Comparison of ENCODE assay signal across 26 cellular contexts in the genomic region with DNA sequence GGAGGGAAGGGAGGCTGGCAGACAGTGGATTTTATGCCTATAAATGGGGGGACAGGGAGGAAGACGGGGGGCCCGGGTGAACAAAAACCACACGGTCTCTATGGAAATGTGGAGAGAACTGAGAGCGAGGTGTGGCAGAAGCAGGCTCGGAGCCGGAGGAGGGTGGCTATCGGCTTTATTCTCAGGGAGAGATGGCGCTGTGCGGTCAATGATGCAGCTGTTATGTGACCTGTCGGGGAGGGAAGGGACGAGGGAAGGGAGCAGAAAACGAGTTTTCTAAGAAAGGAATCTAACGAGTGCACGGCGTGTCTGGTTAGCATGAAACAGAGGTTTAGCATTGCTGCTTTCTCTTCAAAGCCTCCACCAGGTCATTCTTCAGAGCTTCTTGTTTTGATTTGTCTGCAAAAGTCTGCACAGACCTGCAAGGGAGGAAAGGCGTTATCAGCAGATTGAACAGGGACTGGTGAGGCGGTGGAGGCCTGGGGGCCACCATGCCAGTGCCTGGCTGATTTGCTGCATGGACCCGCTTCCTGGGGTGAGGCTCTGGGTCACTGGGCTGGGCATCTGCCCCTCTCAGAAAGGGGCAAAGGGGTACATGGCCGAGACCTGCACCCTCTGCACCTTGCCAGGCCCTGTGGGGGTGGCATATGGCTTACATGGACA. TPM values are rescaled to one million over a fixed set of nuclear protein-coding genes. Genes with fewer than 3 reads are reported as not detected.
DNase-seq lines count a peak whose midpoint lies in the region; ATAC-seq, FAIRE-seq and TF ChIP-seq lines count a peak whose summit lies in the region.
"Had no signal": no experiment of that assay in that cellular context is flagged by ENCODE, and none has a peak within 500 bp of the region (broad histone marks: within the 10 kb centered on the region; RNA-seq: fewer than 3 reads in every experiment).

No MANE protein-coding gene starts in this region.

- in situ Hi-C loops in Panc1 (cut with HindIII; ENCODE audit: low pct_unique_long_range_greater_than_20kb, low sequenced_read_pairs) = no loop called here

- no peaks in the 10 kb centered on the region for H3K27me3 ChIP-seq in Panc1 (ENCODE audit: control insufficient read depth, insufficient read depth, low read length)
- no peaks in the 10 kb centered on the region for H3K27me3 ChIP-seq in endothelial cell of umbilical vein (ENCODE audit: control insufficient read depth in 2 of 2, insufficient read depth in 2 of 2, low read length in 2 of 2)
- H3K27me3 ChIP-seq: cardiac muscle cell, esophagus muscularis mucosa, foreskin keratinocyte, tibial nerve had no signal

- no peak for FAIRE-seq in endothelial cell of umbilical vein (lab: Jason Lieb, UNC)
- FAIRE-seq: A204.1, H54 had no signal

- H3K9me3 ChIP-seq in Panc1 (ENCODE audit: control insufficient read depth, insufficient read depth, low read depth, low read length) (no peaks in the 10 kb centered on the region), endothelial cell of umbilical vein (replicated peaks; ENCODE audit: control insufficient read depth, insufficient read depth, low read length) (no peaks in the 10 kb centered on the region)
- H3K9me3 ChIP-seq: esophagus muscularis mucosa, tibial nerve had no signal

- no peaks in the 10 kb centered on the region for H3K9me3 Mint-ChIP-seq in activated T-cell treated with anti-CD3 and anti-CD28 coated beads, Interleukin-2, amount 50 U/mL, for 24 hours
- H3K9me3 Mint-ChIP-seq in activated T-cell treated with anti-CD3 and anti-CD28 coated beads, Interleukin-2, amount 50 U/mL, for 4 hours = no peaks in the 10 kb centered on the region
- H3K9me3 Mint-ChIP-seq in progenitor cell of endocrine pancreas (ENCODE audit: low read depth) = no peaks in the 10 kb centered on the region
- no peaks in the 10 kb centered on the region for H3K9me3 Mint-ChIP-seq in activated CD8-positive, alpha-beta memory T cell treated with anti-CD3 and anti-CD28 coated beads, Interleukin-2, amount 10 ng/mL, durations not matched to agents 7 days and 5 days (ENCODE audit: low read depth)
- H3K9me3 Mint-ChIP-seq: CD8-positive, alpha-beta T cell had no signal

- no peaks in the 10 kb centered on the region for H3K79me2 ChIP-seq in endothelial cell of umbilical vein (ENCODE audit: control insufficient read depth, insufficient read depth, low read length)

- H3K27ac ChIP-seq in Panc1 (ENCODE audit: low read length) (no peak overlapping the region), endothelial cell of umbilical vein (ENCODE audit: insufficient read depth, low read depth, low read length) (no peak overlapping the region)
- H3K27ac ChIP-seq: cardiac muscle cell, coronary artery, esophagus muscularis mucosa, foreskin keratinocyte, tibial nerve had no signal

- TSS peak; percentile 64 for BruUV-seq in Panc1 (replicated peaks; lab: Mats Ljungman, UMichigan)
- TSS peak; percentile 70 for BruUV-seq in endothelial cell of umbilical vein (replicated peaks; lab: Mats Ljungman, UMichigan)

- intact Hi-C loops in Panc1 (cut with micrococcal nuclease; ENCODE audit: unreplicated experiment) (no loop called here), endothelial cell of umbilical vein (cut with micrococcal nuclease) (no loop called here)

- H3K36me3 Mint-ChIP-seq in activated T-cell treated with anti-CD3 and anti-CD28 coated beads, Interleukin-2, amount 50 U/mL, for 24 hours (ENCODE audit: low read depth) = peaks cover 68% of the 10 kb centered on the region
- H3K36me3 Mint-ChIP-seq in activated T-cell treated with anti-CD3 and anti-CD28 coated beads, Interleukin-2, amount 50 U/mL, for 4 hours (ENCODE audit: insufficient read depth) = peaks cover 19% of the 10 kb centered on the region
- H3K36me3 Mint-ChIP-seq in progenitor cell of endocrine pancreas (ENCODE audit: insufficient read depth) = peaks cover 12% of the 10 kb centered on the region
- peaks cover 22% of the 10 kb centered on the region for H3K36me3 Mint-ChIP-seq in activated CD8-positive, alpha-beta memory T cell treated with anti-CD3 and anti-CD28 coated beads, Interleukin-2, amount 10 ng/mL, durations not matched to agents 7 days and 5 days

- H3K27me3 Mint-ChIP-seq in activated T-cell treated with anti-CD3 and anti-CD28 coated beads, Interleukin-2, amount 50 U/mL, for 24 hours = no peaks in the 10 kb centered on the region
- no peaks in the 10 kb centered on the region for H3K27me3 Mint-ChIP-seq in activated T-cell treated with anti-CD3 and anti-CD28 coated beads, Interleukin-2, amount 50 U/mL, for 4 hours (ENCODE audit: low read depth)
- H3K27me3 Mint-ChIP-seq in progenitor cell of endocrine pancreas = no peaks in the 10 kb centered on the region
- H3K27me3 Mint-ChIP-seq in activated CD8-positive, alpha-beta memory T cell treated with anti-CD3 and anti-CD28 coated beads, Interleukin-2, amount 10 ng/mL, durations not matched to agents 7 days and 5 days = no peaks in the 10 kb centered on the region
- H3K27me3 Mint-ChIP-seq: B cell had no signal

- no peak for ATAC-seq in activated T-cell treated with anti-CD3 and anti-CD28 coated beads, Interleukin-2, amount 50 U/mL, for 4 hours
- ATAC-seq in Panc1 = no peak
- no peak for ATAC-seq in activated CD8-positive, alpha-beta memory T cell treated with anti-CD3 and anti-CD28 coated beads, Interleukin-2, amount 10 ng/mL, durations not matched to agents 7 days and 5 days
- ATAC-seq: CD8-positive, alpha-beta T cell had no signal

- H2AFZ ChIP-seq in endothelial cell of umbilical vein (ENCODE audit: low read depth, low read length) = no peak overlapping the region

- peak overlapping the region; percentile 22 for H3K27ac Mint-ChIP-seq in activated T-cell treated with anti-CD3 and anti-CD28 coated beads, Interleukin-2, amount 50 U/mL, for 24 hours
- peak overlapping the region; percentile 73 for H3K27ac Mint-ChIP-seq in progenitor cell of endocrine pancreas
- H3K27ac Mint-ChIP-seq in activated CD8-positive, alpha-beta memory T cell treated with anti-CD3 and anti-CD28 coated beads, Interleukin-2, amount 10 ng/mL, durations not matched to agents 7 days and 5 days = no peak overlapping the region
- H3K27ac Mint-ChIP-seq: B cell; CD8-positive, alpha-beta T cell had no signal

- no peaks in the 10 kb centered on the region for H3K9me1 ChIP-seq in endothelial cell of umbilical vein (replicated peaks; ENCODE audit: control insufficient read depth, extremely low read depth, insufficient read depth, low read length)

- TF ChIP-seq POLR2A in endothelial cell of umbilical vein (IDR thresholded peaks at IDR 0.05; ENCODE audit: low read depth, low read length) = no peak

- H3K4me1 ChIP-seq in Panc1 (ENCODE audit: control insufficient read depth, insufficient read depth, low read length) (no peaks in the 10 kb centered on the region), endothelial cell of umbilical vein (ENCODE audit: control insufficient read depth, extremely low read depth, insufficient read depth, low read length) (peaks cover 4% of the 10 kb centered on the region)
- H3K4me1 ChIP-seq: foreskin keratinocyte had no signal

- TF ChIP-seq CTCF in Panc1 (IDR thresholded peaks at IDR 0.05) = no peak
- no peak for TF ChIP-seq CTCF in endothelial cell of umbilical vein (IDR thresholded peaks at IDR 0.05; ENCODE audit: extremely low read depth in 1 of 2, insufficient read depth in 1 of 2, low read depth in 1 of 2, low read length in 2 of 2)
- no peak for TF ChIP-seq CTCF in progenitor cell of endocrine pancreas (IDR thresholded peaks at IDR 0.05; ENCODE audit: unreplicated experiment)

- H3K36me3 ChIP-seq in Panc1 (ENCODE audit: control insufficient read depth, insufficient read depth, low read length) = peaks cover 5% of the 10 kb centered on the region; the same call in 1 of the 2 replicates
- peaks cover 3 to 32% of the 10 kb centered on the region in 2 experiments for H3K36me3 ChIP-seq in endothelial cell of umbilical vein (ENCODE audit: control insufficient read depth in 2 of 2, extremely low read depth in 1 of 2, insufficient read depth in 2 of 2, low read length in 2 of 2)

- H3K9ac ChIP-seq in endothelial cell of umbilical vein (replicated peaks; ENCODE audit: extremely low read depth, insufficient read depth, low read length) = no peak overlapping the region

- H3K4me1 Mint-ChIP-seq in activated T-cell treated with anti-CD3 and anti-CD28 coated beads, Interleukin-2, amount 50 U/mL, for 24 hours (ENCODE audit: low read depth) = peaks cover 35% of the 10 kb centered on the region
- peaks cover 9% of the 10 kb centered on the region for H3K4me1 Mint-ChIP-seq in activated T-cell treated with anti-CD3 and anti-CD28 coated beads, Interleukin-2, amount 50 U/mL, for 4 hours (ENCODE audit: low read depth)
- peaks cover 2% of the 10 kb centered on the region for H3K4me1 Mint-ChIP-seq in progenitor cell of endocrine pancreas (ENCODE audit: low read depth)
- peaks cover 22% of the 10 kb centered on the region for H3K4me1 Mint-ChIP-seq in activated CD8-positive, alpha-beta memory T cell treated with anti-CD3 and anti-CD28 coated beads, Interleukin-2, amount 10 ng/mL, durations not matched to agents 7 days and 5 days
- H3K4me1 Mint-ChIP-seq: B cell had no signal

- CTCF ChIA-PET in Panc1 (lab: Charles Lee) (no interaction called here), endothelial cell of umbilical vein (lab: Charles Lee) (interaction anchor here (1.2 to 1.8 kb wide), 4 partner anchors 10 to 322 kb away, joined by 3 to 6 read pairs (median 4); a partner anchor contains a TSS)
- CTCF ChIA-PET in activated CD8-positive, alpha-beta memory T cell treated with anti-CD3 and anti-CD28 coated beads, Interleukin-2, amount 10 ng/mL, durations not matched to agents 7 days and 5 days (lab: Charles Lee) = no interaction called here

- no peak overlapping the region for H3K4me2 ChIP-seq in endothelial cell of umbilical vein (ENCODE audit: insufficient read depth, low read length)

- H4K20me1 ChIP-seq in endothelial cell of umbilical vein (replicated peaks; ENCODE audit: control insufficient read depth, extremely low read depth, insufficient read depth, low read length) = no peaks in the 10 kb centered on the region

- POLR2A ChIA-PET in Panc1 (lab: Charles Lee) = no interaction called here
- POLR2A ChIA-PET in endothelial cell of umbilical vein (lab: Charles Lee) = no interaction called here

- H3K4me3 Mint-ChIP-seq in activated T-cell treated with anti-CD3 and anti-CD28 coated beads, Interleukin-2, amount 50 U/mL, for 24 hours = no peak overlapping the region
- no peak overlapping the region for H3K4me3 Mint-ChIP-seq in activated T-cell treated with anti-CD3 and anti-CD28 coated beads, Interleukin-2, amount 50 U/mL, for 4 hours
- no peak overlapping the region for H3K4me3 Mint-ChIP-seq in progenitor cell of endocrine pancreas (ENCODE audit: low read depth)
- no peak overlapping the region for H3K4me3 Mint-ChIP-seq in activated CD8-positive, alpha-beta memory T cell treated with anti-CD3 and anti-CD28 coated beads, Interleukin-2, amount 10 ng/mL, durations not matched to agents 7 days and 5 days
- H3K4me3 Mint-ChIP-seq: B cell; CD8-positive, alpha-beta T cell had no signal

- DNase-seq in activated T-cell treated with anti-CD3 and anti-CD28 coated beads, Interleukin-2, amount 50 U/mL, for 24 hours = no peak
- no peak for DNase-seq in activated T-cell treated with anti-CD3 and anti-CD28 coated beads, Interleukin-2, amount 50 U/mL, for 4 hours
- DNase-seq in Panc1 (ENCODE audit: low read depth, low spot score) (no peak), endothelial cell of umbilical vein (ENCODE audit: low read depth, low spot score) (no peak), progenitor cell of endocrine pancreas (ENCODE audit: low spot score, unreplicated experiment) (no peak), EL (no peak)
- DNase-seq in activated naive CD4-positive, alpha-beta T cell (lab: John Stamatoyannopoulos, UW) = no peak
- no peak for DNase-seq in activated CD8-positive, alpha-beta memory T cell treated with anti-CD3 and anti-CD28 coated beads, Interleukin-2, amount 10 ng/mL, durations not matched to agents 7 days and 5 days
- DNase-seq: activated T-cell treated with anti-CD3 and anti-CD28 coated beads, Interleukin-2, amount 50 U/mL, for 48 hours; amygdala; CD8-positive, alpha-beta T cell; effector memory CD4-positive, alpha-beta T cell; foreskin keratinocyte; mesenchymal stem cell; NCI-H1436; NCI-H2081 treated with DMSO at 0.1 percent for 48 hours; NCI-H345; NCI-H748 treated with DMSO at 0.1 percent for 48 hours had no signal

- dilution Hi-C loops in endothelial cell of umbilical vein (cut with MboI; ENCODE audit: extremely low pct_ligation_motif_present, low sequenced_read_pairs) = no loop called here

- H3K4me3 ChIP-seq in Panc1 (ENCODE audit: low read depth in 2 of 2, low read length in 2 of 2) (no peak overlapping the region), endothelial cell of umbilical vein (replicated peaks in 1 of 3; ENCODE audit: insufficient read depth in 1 of 3, low read depth in 1 of 3, low read length in 3 of 3) (no peak overlapping the region)
- H3K4me3 ChIP-seq: cardiac muscle cell, coronary artery, esophagus muscularis mucosa, tibial nerve had no signal

RNA-seq across cellular contexts. Expression of a gene that starts 27.2 kb away (rescaled TPM):
- total RNA-seq in activated T-cell treated with anti-CD3 and anti-CD28 coated beads, Interleukin-2, amount 50 U/mL, for 4 hours = 1 to 10 TPM; 2.8 to 4.3 (median 3.6) TPM
- total RNA-seq in Panc1 (2021; ENCODE audit: unreplicated experiment) (42.0 TPM), endothelial cell of umbilical vein (15.3 and 17.6 TPM in 2 replicates), progenitor cell of endocrine pancreas (25.7 and 26.7 TPM in 2 replicates)
- polyA plus RNA-seq in Panc1 (2012; ENCODE audit: insufficient read length) = 56.7 TPM
- 32.6 and 42.1 TPM in 2 replicates for polyA plus RNA-seq in endothelial cell of umbilical vein
- polyA plus RNA-seq in endothelial cell of umbilical vein (2011; cell fraction: cytosol; rRNA removed) = 16.2 and 21.9 TPM in 2 replicates
- 21.5 and 21.8 TPM in 2 replicates for polyA plus RNA-seq in endothelial cell of umbilical vein (2011; cell fraction: nucleus; rRNA removed)
- 9.5 and 11.5 TPM in 2 replicates for polyA plus RNA-seq in endothelial cell of umbilical vein (2012)
- 16.0 and 24.0 TPM in 2 replicates for polyA minus RNA-seq in endothelial cell of umbilical vein
- polyA minus RNA-seq in endothelial cell of umbilical vein (2011; cell fraction: cytosol; rRNA and poly(A)+ RNA removed) = 9.8 TPM
- polyA minus RNA-seq in endothelial cell of umbilical vein (2011; cell fraction: nucleus; rRNA and poly(A)+ RNA removed) = 9.7 and 11.7 TPM in 2 replicates
- 1 to 10 TPM; 8.0 to 8.6 TPM for total RNA-seq in activated CD8-positive, alpha-beta memory T cell treated with anti-CD3 and anti-CD28 coated beads, Interleukin-2, amount 10 ng/mL, durations not matched to agents 7 days and 5 days

RNA-seq across cellular contexts. Expression of a gene that starts 27.4 kb away (rescaled TPM):
- 10 to 100 TPM; 19.2 to 26.3 (median 20.5) TPM for total RNA-seq in activated T-cell treated with anti-CD3 and anti-CD28 coated beads, Interleukin-2, amount 50 U/mL, for 4 hours
- total RNA-seq in Panc1 (2021; ENCODE audit: unreplicated experiment) (86.6 TPM), endothelial cell of umbilical vein (45.2 and 48.0 TPM in 2 replicates), progenitor cell of endocrine pancreas (53.7 and 55.8 TPM in 2 replicates)
- 125 TPM for polyA plus RNA-seq in Panc1 (2012; ENCODE audit: insufficient read length)
- 69.9 and 70.7 TPM in 2 replicates for polyA plus RNA-seq in endothelial cell of umbilical vein
- 41.8 and 47.3 TPM in 2 replicates for polyA plus RNA-seq in endothelial cell of umbilical vein (2011; cell fraction: cytosol; rRNA removed)
- polyA plus RNA-seq in endothelial cell of umbilical vein (2011; cell fraction: nucleus; rRNA removed) = 17.2 and 23.4 TPM in 2 replicates
- polyA plus RNA-seq in endothelial cell of umbilical vein (2012) = 39.8 and 41.1 TPM in 2 replicates
- polyA minus RNA-seq in endothelial cell of umbilical vein = 25.8 and 29.4 TPM in 2 replicates
- polyA minus RNA-seq in endothelial cell of umbilical vein (2011; cell fraction: cytosol; rRNA and poly(A)+ RNA removed) = 40.7 TPM
- polyA minus RNA-seq in endothelial cell of umbilical vein (2011; cell fraction: nucleus; rRNA and poly(A)+ RNA removed) = 10.5 and 13.2 TPM in 2 replicates
- 10 to 100 TPM; 47.4 to 48.0 TPM for total RNA-seq in activated CD8-positive, alpha-beta memory T cell treated with anti-CD3 and anti-CD28 coated beads, Interleukin-2, amount 10 ng/mL, durations not matched to agents 7 days and 5 days

RNA-seq across cellular contexts. Expression of a gene that starts 50.8 kb away (rescaled TPM):
- total RNA-seq in activated T-cell treated with anti-CD3 and anti-CD28 coated beads, Interleukin-2, amount 50 U/mL, for 4 hours = 1 to 10 TPM in 2 of 3 donors, under 1 TPM in 1; 0.53 to 1.3 (median 1.0) TPM
- total RNA-seq in Panc1 (2021; ENCODE audit: unreplicated experiment) (1.4 TPM), endothelial cell of umbilical vein (0.49 and 0.85 TPM in 2 replicates), progenitor cell of endocrine pancreas (2.1 and 2.7 TPM in 2 replicates)
- 0.47 TPM for polyA plus RNA-seq in Panc1 (2012; ENCODE audit: insufficient read length)
- 0.50 and 0.51 TPM in 2 replicates for polyA plus RNA-seq in endothelial cell of umbilical vein
- 0.17 TPM in 2 replicates for polyA plus RNA-seq in endothelial cell of umbilical vein (2011; cell fraction: cytosol; rRNA removed)
- polyA plus RNA-seq in endothelial cell of umbilical vein (2011; cell fraction: nucleus; rRNA removed) = 1.6 and 2.2 TPM in 2 replicates
- 0.09 and 0.15 TPM in 2 replicates for polyA plus RNA-seq in endothelial cell of umbilical vein (2012)
- polyA minus RNA-seq in endothelial cell of umbilical vein = 0.38 and 0.56 TPM in 2 replicates
- polyA minus RNA-seq in endothelial cell of umbilical vein (2011; cell fraction: cytosol; rRNA and poly(A)+ RNA removed) = not detected
- polyA minus RNA-seq in endothelial cell of umbilical vein (2011; cell fraction: nucleus; rRNA and poly(A)+ RNA removed) = 1.0 and 1.2 TPM in 2 replicates
- total RNA-seq in activated CD8-positive, alpha-beta memory T cell treated with anti-CD3 and anti-CD28 coated beads, Interleukin-2, amount 10 ng/mL, durations not matched to agents 7 days and 5 days = under 1 TPM; 0.33 to 0.93 TPM
- total RNA-seq: G401 had no signal
